9 cellular contexts compared by ENCODE assay signal in the genomic region with DNA sequence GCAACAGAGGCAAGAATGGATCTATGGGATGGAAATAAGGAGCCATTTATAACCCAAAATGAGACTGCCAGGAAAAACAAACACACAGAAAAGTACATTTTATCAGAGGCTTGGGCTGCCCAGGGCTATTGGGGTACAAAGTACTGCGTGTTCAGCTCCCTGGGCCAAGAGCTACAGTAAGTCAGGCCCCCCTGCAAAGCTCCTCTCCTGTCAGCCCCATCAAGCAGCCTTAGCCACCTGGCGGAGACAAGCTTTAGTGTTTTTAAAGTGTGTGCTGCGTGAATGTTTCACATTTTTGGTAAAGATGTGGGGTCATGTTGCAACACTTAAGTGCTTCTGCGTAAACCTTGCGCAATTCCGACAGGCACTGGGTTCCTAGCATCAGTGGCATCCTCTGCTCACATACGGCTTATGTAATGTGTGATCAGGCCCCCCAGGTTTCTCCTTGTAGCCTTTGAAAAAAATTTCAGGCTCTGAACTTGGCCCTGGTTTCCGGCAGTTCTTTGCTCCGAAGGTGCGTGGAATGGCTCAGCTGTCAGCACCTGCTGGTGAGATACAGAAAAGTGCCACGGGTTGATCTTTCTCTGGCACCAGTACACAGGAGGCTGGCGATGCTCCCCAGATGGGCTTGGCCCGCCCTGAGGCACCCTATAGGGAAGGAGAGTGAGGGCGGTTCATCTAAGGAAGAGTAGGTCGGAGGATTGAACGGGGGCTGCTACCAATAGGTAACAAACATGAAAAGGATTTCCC.
DNase-seq lines count a peak whose midpoint lies in the region; ATAC-seq, FAIRE-seq and TF ChIP-seq lines count a peak whose summit lies in the region.
"Had no signal": no experiment of that assay in that cellular context is flagged by ENCODE, and none has a peak within 500 bp of the region (broad histone marks: within the 10 kb centered on the region; RNA-seq: fewer than 3 reads in every experiment).

No MANE protein-coding gene starts in this region.

- H3K4me2 ChIP-seq in astrocyte (ENCODE audit: low read length): no peak overlapping the region

- H3K27ac ChIP-seq in astrocyte (ENCODE audit: low read depth, low read length) (no peak overlapping the region), upper lobe of left lung (peak overlapping the region; percentile 46 to 83 (median 74))
- H3K27ac ChIP-seq: 22Rv1 had no signal

- H3K9ac ChIP-seq in astrocyte (ENCODE audit: low read length): no peak overlapping the region

- H3K36me3 ChIP-seq in astrocyte (ENCODE audit: insufficient read depth, low read length) (no peaks in the 10 kb centered on the region), upper lobe of left lung (no peaks in the 10 kb centered on the region)

- H3K4me1 Mint-ChIP-seq in astrocyte (ENCODE audit: low read depth, unreplicated experiment): peaks cover 2% of the 10 kb centered on the region

- no peaks in the 10 kb centered on the region for H4K20me1 ChIP-seq in astrocyte (ENCODE audit: insufficient read depth, low read length)

- no peak overlapping the region for H2AFZ ChIP-seq in astrocyte (ENCODE audit: low read depth, low read length)

- no peak for FAIRE-seq in astrocyte (lab: Jason Lieb, UNC)

- H3K27me3 ChIP-seq in astrocyte (ENCODE audit: insufficient read depth, low read length): no peaks in the 10 kb centered on the region
- H3K27me3 ChIP-seq in upper lobe of left lung: no peaks in the 10 kb centered on the region

- H3K4me3 ChIP-seq in astrocyte (ENCODE audit: insufficient read depth, low read depth, low read length) (no peak overlapping the region), upper lobe of left lung (peak overlapping the region in 1 of 4 donors; percentile 5)

- no peaks in the 10 kb centered on the region for H3K79me2 ChIP-seq in astrocyte (ENCODE audit: insufficient read depth, low read length)

- TF ChIP-seq CTCF in astrocyte (IDR thresholded peaks at IDR 0.05; ENCODE audit: insufficient read depth, low read depth, low read length): no peak
- peak; percentile 11 to 82 (median 48) for TF ChIP-seq CTCF in upper lobe of left lung (IDR thresholded peaks at IDR 0.05)

- TF ChIP-seq EP300 in upper lobe of left lung (IDR thresholded peaks at IDR 0.05): peak in 2 of 4 donors; percentile 34 to 87

- intact Hi-C loops in left colon (cut with DNase I, micrococcal nuclease): no loop called here

- H3K9me3 Mint-ChIP-seq in astrocyte (ENCODE audit: unreplicated experiment): no peaks in the 10 kb centered on the region

- no peaks in the 10 kb centered on the region for H3K36me3 Mint-ChIP-seq in astrocyte (ENCODE audit: low read depth, unreplicated experiment)

- TF ChIP-seq POLR2A in upper lobe of left lung (IDR thresholded peaks at IDR 0.05) (no peak), GM18505 (IDR thresholded peaks at IDR 0.05; ENCODE audit: borderline replicate concordance, extremely low read depth, insufficient read depth, insufficient read length) (no peak)

- H3K27me3 Mint-ChIP-seq in astrocyte (ENCODE audit: low read depth, unreplicated experiment): no peaks in the 10 kb centered on the region

- H3K9me3 ChIP-seq in astrocyte (ENCODE audit: insufficient read depth, low read depth, low read length): no peaks in the 10 kb centered on the region
- no peaks in the 10 kb centered on the region for H3K9me3 ChIP-seq in upper lobe of left lung

- H3K27ac Mint-ChIP-seq in astrocyte (ENCODE audit: unreplicated experiment): no peak overlapping the region

- 49 to 63% methylated on average over 13 to 16 of the region's 16 CpGs for WGBS in upper lobe of left lung, 2 donors

- ATAC-seq in left colon (peak; percentile 81), upper lobe of left lung (ENCODE audit: low FRiP score in 2 of 2) (peak; percentile 79 to 89), GM18505 (IDR thresholded peaks at IDR 0.05; ENCODE audit: unreplicated experiment) (no peak)

- peak; percentile 72 for DNase-seq in DMS53 (lab: John Stamatoyannopoulos, UW)
- DNase-seq in DMS53 treated with DMSO at 0.1 percent for 48 hours (lab: John Stamatoyannopoulos, UW; ENCODE audit: unreplicated experiment): no peak
- DNase-seq in astrocyte (ENCODE audit: low read depth): peak; percentile 70
- DNase-seq in left colon: peak; percentile 15 to 33
- DNase-seq in upper lobe of left lung: peak in 1 of 2 donors; percentile 87
- no peak for DNase-seq in kidney glomerular epithelial cell (lab: John Stamatoyannopoulos, UW)
- DNase-seq in activated CD4-positive, alpha-beta T cell treated with anti-CD3 and anti-CD28 coated beads, Interleukin-2, amount 50 U/mL, for 48 hours: no peak

- H3K4me3 Mint-ChIP-seq in astrocyte (ENCODE audit: unreplicated experiment): no peak overlapping the region

- H3K4me1 ChIP-seq in astrocyte (ENCODE audit: insufficient read depth, low read length) (peaks cover 1% of the 10 kb centered on the region), upper lobe of left lung (peaks cover 5 to 27% (median 15%) of the 10 kb centered on the region in 4 donors)

Comparison
In these comparisons a context has a peak if more than half of its experiments do, and no peak if none do; other contexts are left out.
1. DNase-seq: peak in DMS53 (single experiment), astrocyte (single experiment) and left colon (2 of 2); none in DMS53 treated with DMSO at 0.1 percent for 48 hours (single experiment), kidney glomerular epithelial cell (single experiment) and activated CD4-positive, alpha-beta T cell treated with anti-CD3 and anti-CD28 coated beads, Interleukin-2, amount 50 U/mL, for 48 hours (0 of 2).